Comparison of ENCODE assay signal across 19 cellular contexts in the genomic region with DNA sequence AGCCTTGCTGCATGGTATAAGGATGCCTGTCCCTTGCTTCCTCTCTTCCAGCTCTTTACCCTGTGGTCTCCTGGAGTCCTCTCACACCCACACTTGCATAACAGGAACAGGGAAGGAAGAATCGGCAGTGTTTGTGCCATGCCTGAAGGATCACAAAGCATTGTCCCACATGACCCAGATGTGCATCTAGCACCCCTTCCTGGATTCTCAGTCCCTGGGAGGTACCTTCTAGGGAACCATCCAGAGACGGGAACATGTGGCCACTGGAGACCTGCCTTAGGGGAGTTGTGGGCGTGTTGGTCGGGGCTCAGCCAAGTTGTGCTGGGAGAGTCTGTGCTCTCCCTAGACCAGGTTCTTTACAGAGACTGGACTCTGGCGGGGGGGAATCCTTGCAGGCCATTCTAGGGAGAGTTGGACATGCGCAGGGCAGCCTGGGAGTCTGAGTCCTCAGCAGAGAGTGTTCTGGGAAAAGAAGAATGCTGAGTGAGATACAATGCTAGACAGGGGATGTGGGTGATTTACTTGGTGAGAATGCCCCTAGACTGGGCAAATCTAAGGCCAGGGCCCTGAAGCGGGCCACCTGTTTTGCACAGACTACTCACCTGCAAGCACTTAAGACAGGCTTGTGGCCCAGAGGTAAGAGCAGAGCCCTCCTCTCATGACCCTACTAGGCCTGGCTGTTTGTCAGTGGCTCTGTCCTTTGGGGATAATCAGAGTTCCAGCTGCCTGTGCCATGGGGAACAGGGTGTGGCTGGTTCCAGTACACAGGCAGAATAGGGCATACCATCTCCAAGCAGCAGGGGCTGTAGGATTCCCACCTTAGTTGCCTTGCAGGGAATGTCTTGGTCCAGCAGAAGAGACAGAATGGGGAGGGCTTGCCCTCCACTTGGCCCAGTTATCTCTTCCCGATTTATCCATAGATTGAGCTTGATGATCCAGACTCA.
A peak's percentile ranks its signal among the peaks of the same experiment; 100 is the strongest.
DNase-seq lines count a peak whose midpoint lies in the region; ATAC-seq, FAIRE-seq and TF ChIP-seq lines count a peak whose summit lies in the region.
"Had no signal": no experiment of that assay in that cellular context is flagged by ENCODE, and none has a peak within 500 bp of the region (broad histone marks: within the 10 kb centered on the region; RNA-seq: fewer than 3 reads in every experiment).

No MANE protein-coding gene starts in this region.

- H2AFZ ChIP-seq in H1 (ENCODE audit: low read length) = no peak overlapping the region
- H2AFZ ChIP-seq in OCI-LY7 (ENCODE audit: low read length) = no peak overlapping the region

- no peak for TF ChIP-seq RAD21 in H1 (IDR thresholded peaks at IDR 0.05 in 1 of 2, conservative IDR thresholded peaks at IDR 0.05 in 1 of 2; ENCODE audit: low read depth in 2 of 2, low read length in 2 of 2)

- H3K56ac ChIP-seq in H1 (replicated peaks; ENCODE audit: insufficient read length, low read depth, low read length) = no peak overlapping the region

- peak overlapping the region; percentile 45 for H2BK120ac ChIP-seq in H1 (replicated peaks; ENCODE audit: low read depth, low read length)

- 87% methylated on average over 8 of the region's 8 CpGs; no CpG with 5 or more reads in 1 of the 2 experiments for WGBS in H1 (ENCODE audit: extremely low coverage in 1 of 2, insufficient coverage in 1 of 2, insufficient read length in 1 of 2, insufficient replicate concordance in 2 of 2, low coverage in 1 of 2, low lambda C conversion rate in 2 of 2, missing lambda C conversion rate in 1 of 2), 2 experiments

- POLR2A ChIA-PET in H1 (lab: Charles Lee; ENCODE audit: partially characterized antibody) = interaction anchor here (0.8 to 2.5 kb wide), 5 partner anchors 9 to 37 kb away, joined by 3 to 13 read pairs (median 5); no protein-coding TSS in a partner anchor
- POLR2A ChIA-PET in OCI-LY7 (lab: Charles Lee) = no interaction called here

- H3K79me2 ChIP-seq in H1 (ENCODE audit: control insufficient read depth in 1 of 2, insufficient read depth in 2 of 2, low read length in 2 of 2) = no peaks in the 10 kb centered on the region
- H3K79me2 ChIP-seq in OCI-LY7 (ENCODE audit: insufficient read depth, low read depth, low read length) = no peaks in the 10 kb centered on the region

- H3K27ac ChIP-seq in right atrium auricular region (no peak overlapping the region), H1 (ENCODE audit: low read depth, low read length) (peak overlapping the region; percentile 24), left lung (no peak overlapping the region), OCI-LY7 (ENCODE audit: low read depth, low read length, poor library complexity, severe bottlenecking) (no peak overlapping the region)
- H3K27ac ChIP-seq: lower lobe of right lung had no signal

- H3K4me3 ChIP-seq in right atrium auricular region (no peak overlapping the region), H1 (ENCODE audit: extremely low read depth in 1 of 4, insufficient read depth in 2 of 4, low read depth in 3 of 4, low read length in 4 of 4) (peak overlapping the region in 1 of 4 experiments; percentile 48; a peak in 1 of 8 replicates), left lung (no peak overlapping the region), OCI-LY7 (ENCODE audit: low read depth, low read length, poor library complexity, severe bottlenecking) (no peak overlapping the region)
- H3K4me3 ChIP-seq: lower lobe of right lung, SJSA1, stomach had no signal

- H4K20me1 ChIP-seq in H1 (replicated peaks in 1 of 2; ENCODE audit: control insufficient read depth in 1 of 2, insufficient read depth in 2 of 2, low read length in 2 of 2) (no peaks in the 10 kb centered on the region), OCI-LY7 (ENCODE audit: insufficient read depth, low read length) (no peaks in the 10 kb centered on the region)

- peak overlapping the region; percentile 97 for H3K18ac ChIP-seq in H1 (ENCODE audit: extremely low read depth, low read length)

- no peaks in the 10 kb centered on the region for H3K9me2 ChIP-seq in OCI-LY7 (ENCODE audit: insufficient read depth, low read length)

- H3K79me1 ChIP-seq in H1 (ENCODE audit: low read depth, low read length) = no peaks in the 10 kb centered on the region

- peak overlapping the region; percentile 28 for H4K5ac ChIP-seq in H1 (ENCODE audit: insufficient read length, low read depth, low read length)

- TF ChIP-seq POLR2A in H1 (IDR thresholded peaks at IDR 0.05; ENCODE audit: control extremely low read depth in 1 of 2, low read depth in 2 of 2, low read length in 2 of 2) = no peak

- TF ChIP-seq CTCF in right atrium auricular region (IDR thresholded peaks at IDR 0.05) (no peak), H1 (IDR thresholded peaks at IDR 0.05; ENCODE audit: control extremely low read depth in 1 of 3, insufficient read depth in 1 of 3, low read depth in 1 of 3, low read length in 3 of 3) (no peak), left lung (IDR thresholded peaks at IDR 0.05) (no peak), OCI-LY7 (conservative IDR thresholded peaks at IDR 0.05; ENCODE audit: low read length) (no peak)

- no peak overlapping the region; the same call in 1 of the 2 replicates for H2BK15ac ChIP-seq in H1 (ENCODE audit: low read length)

- peak overlapping the region; percentile 71 for H3K4ac ChIP-seq in H1 (replicated peaks; ENCODE audit: insufficient read length, low read depth, low read length)

- peak overlapping the region; percentile 68; the same call in 1 of the 2 replicates for H2BK5ac ChIP-seq in H1 (ENCODE audit: low read depth, low read length)

- no peak overlapping the region for H4K8ac ChIP-seq in H1 (ENCODE audit: extremely low read depth, insufficient read depth, low read length)

- H3K14ac ChIP-seq in H1 (ENCODE audit: insufficient read length) = no peak overlapping the region

- ATAC-seq in Right ventricle myocardium inferior = peak; percentile 24
- peak; percentile 28 for ATAC-seq in left lung
- ATAC-seq: naive thymus-derived CD8-positive, alpha-beta T cell had no signal

- peak overlapping the region; percentile 32; the same call in 1 of the 2 replicates for H2AK5ac ChIP-seq in H1 (ENCODE audit: low read depth, low read length)

- no peaks in the 10 kb centered on the region for H3K23me2 ChIP-seq in H1 (ENCODE audit: low read depth, low read length)

- peak overlapping the region; percentile 94 for H2BK20ac ChIP-seq in H1 (ENCODE audit: low read length)

- no peak for DNase-seq in Right ventricle myocardium inferior (ENCODE audit: missing footprints)
- no peak for DNase-seq in right atrium auricular region (ENCODE audit: low spot score)
- no peak for DNase-seq in H1 (ENCODE audit: low read depth in 1 of 2, low spot score in 2 of 2)
- no peak for DNase-seq in left lung
- DNase-seq in OCI-LY7 (ENCODE audit: low spot score) = no peak
- DNase-seq in ACHN = no peak
- no peak for DNase-seq in SIG-M5 (lab: John Stamatoyannopoulos, UW)
- DNase-seq in HTR-8/SVneo (ENCODE audit: insufficient read length, low spot score) = no peak
- DNase-seq: activated CD4-positive, alpha-beta T cell treated with anti-CD3 and anti-CD28 coated beads, Interleukin-2, amount 10 ng/mL, durations not matched to agents 24 days and 14 days; caudate nucleus; Kasumi-1; lower lobe of right lung; NCI-H1105 treated with DMSO at 0.1 percent for 48 hours; NCI-H345; stimulated activated CD4-positive, alpha-beta T cell treated with anti-CD3 and anti-CD28 coated beads, Interleukin-15, amount 100 ng/mL, for 24 hours; stomach; T-helper 9 cell had no signal

- no peaks in the 10 kb centered on the region for H3K36me3 ChIP-seq in right atrium auricular region
- H3K36me3 ChIP-seq in H1 (ENCODE audit: control insufficient read depth in 2 of 4, insufficient read depth in 4 of 4, low read length in 3 of 4) = no peaks in the 10 kb centered on the region
- H3K36me3 ChIP-seq in left lung = no peaks in the 10 kb centered on the region
- no peaks in the 10 kb centered on the region for H3K36me3 ChIP-seq in OCI-LY7 (ENCODE audit: insufficient read depth, low read length)
- H3K36me3 ChIP-seq: lower lobe of right lung, SJSA1, stomach had no signal

- in situ Hi-C loops in ACHN (cut with HindIII; ENCODE audit: low pct_ligation_motif_present, low pct_unique_long_range_greater_than_20kb, low sequenced_read_pairs) = no loop called here

- H3K4me2 ChIP-seq in H1 (ENCODE audit: insufficient read depth in 1 of 2, low read depth in 2 of 2, low read length in 2 of 2) (peak overlapping the region; percentile 62 to 85; a peak in 3 of 4 replicates), OCI-LY7 (ENCODE audit: low read length) (no peak overlapping the region)

- H3K23ac ChIP-seq in H1 (ENCODE audit: insufficient read length) = no peak overlapping the region

- FAIRE-seq in H1 (lab: Jason Lieb, UNC) = peak; percentile 7
- FAIRE-seq in HTR-8/SVneo (lab: Jason Lieb, UNC) = no peak

- TF ChIP-seq EP300 in H1 (IDR thresholded peaks at IDR 0.05; ENCODE audit: borderline replicate concordance in 1 of 2, low read depth in 2 of 2, low read length in 2 of 2) = no peak

- no peaks in the 10 kb centered on the region for H3K27me3 ChIP-seq in right atrium auricular region
- H3K27me3 ChIP-seq in H1 (replicated peaks in 1 of 4; ENCODE audit: control insufficient read depth in 3 of 4, extremely low read depth in 1 of 4, insufficient read depth in 3 of 4, low read length in 3 of 4) = no peaks in the 10 kb centered on the region
- no peaks in the 10 kb centered on the region for H3K27me3 ChIP-seq in left lung
- H3K27me3 ChIP-seq: SJSA1, stomach had no signal

- CTCF ChIA-PET in H1 (lab: Charles Lee; ENCODE audit: partially characterized antibody) (interaction anchor here (0.8 to 2.7 kb wide), 6 partner anchors 9 to 98 kb away, joined by 3 to 8 read pairs (median 4); no protein-coding TSS in a partner anchor), OCI-LY7 (lab: Charles Lee; ENCODE audit: unreplicated experiment) (no interaction called here)

- H2BK12ac ChIP-seq in H1 (ENCODE audit: low read depth, low read length) = peak overlapping the region; percentile 41

- intact Hi-C loops in Right ventricle myocardium inferior (cut with DNase I) = no loop called here
- intact Hi-C loops in left lung (cut with DNase I) = no loop called here
- intact Hi-C loops in OCI-LY7 (cut with micrococcal nuclease; ENCODE audit: unreplicated experiment) = no loop called here

- H3K4me1 ChIP-seq in right atrium auricular region = peaks cover 0 to 75% of the 10 kb centered on the region in 2 donors
- H3K4me1 ChIP-seq in H1 (replicated peaks in 1 of 4; ENCODE audit: control insufficient read depth in 3 of 4, insufficient read depth in 4 of 4, low read length in 3 of 4) = peaks cover 31 to 43% (median 37%) of the 10 kb centered on the region in 4 experiments
- H3K4me1 ChIP-seq in left lung = peaks cover 1 to 17% of the 10 kb centered on the region in 2 donors
- peaks cover 8% of the 10 kb centered on the region for H3K4me1 ChIP-seq in OCI-LY7 (ENCODE audit: insufficient read depth, low read length, poor library complexity, severe bottlenecking)

- H3K9me3 ChIP-seq in right atrium auricular region (no peaks in the 10 kb centered on the region), H1 (ENCODE audit: insufficient read depth in 2 of 2, low read depth in 1 of 2, low read length in 1 of 2) (no peaks in the 10 kb centered on the region), left lung (no peaks in the 10 kb centered on the region), OCI-LY7 (ENCODE audit: low read length) (no peaks in the 10 kb centered on the region)
- H3K9me3 ChIP-seq: lower lobe of right lung, SJSA1, stomach had no signal

- H4K91ac ChIP-seq in H1 (replicated peaks; ENCODE audit: insufficient read length, low read length) = peak overlapping the region; percentile 61

- no peak overlapping the region; a peak in 1 of 7 replicates for H3K9ac ChIP-seq in H1 (replicated peaks in 1 of 4; ENCODE audit: extremely low read depth in 1 of 4, low read depth in 3 of 4, low read length in 3 of 4)

- no TSS peak for BruUV-seq in OCI-LY7 (replicated peaks; lab: Mats Ljungman, UMichigan)
